In genomic region chr3:80643421-80643820, GRCh38 we compare ENCODE assay signal across 1 cellular context.
TF ChIP-seq lines count a peak whose summit lies in the region.

No MANE protein-coding gene starts in this region.

TF ChIP-seq in GM23338, 12 proteins besides CTCF, POLR2A, EP300 and RAD21 (continued from another document):
- TF ChIP-seq ZNF462 (CRISPR knock-in tag; IDR thresholded peaks at IDR 0.05) = no peak
